ENCODE assay signal across 13 cellular contexts in the genomic region with DNA sequence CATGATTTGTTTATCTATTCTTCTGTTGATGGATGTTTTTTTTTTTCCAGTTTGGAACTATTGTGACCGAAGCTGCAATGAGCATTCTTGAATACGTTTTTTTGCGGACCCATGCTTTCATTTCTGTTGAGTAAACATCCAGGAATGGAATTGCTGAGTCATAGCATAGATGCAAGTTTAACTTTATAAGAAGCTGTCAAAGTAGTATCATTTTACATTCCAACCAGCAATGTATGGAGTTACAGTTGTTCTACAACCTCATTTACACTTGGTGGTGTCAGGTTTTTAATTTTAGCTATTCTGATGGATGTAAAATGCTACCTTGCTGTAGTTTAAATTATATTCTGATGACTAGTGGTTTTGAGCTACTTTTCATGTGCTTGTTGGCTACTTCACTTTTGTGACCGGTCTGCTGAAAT. TPM values are rescaled to one million over a fixed set of nuclear protein-coding genes. Genes with fewer than 3 reads are reported as not detected.
DNase-seq lines count a peak whose midpoint lies in the region; ATAC-seq and TF ChIP-seq lines count a peak whose summit lies in the region.
"Had no signal": no experiment of that assay in that cellular context is flagged by ENCODE, and none has a peak within 500 bp of the region (broad histone marks: within the 10 kb centered on the region; RNA-seq: fewer than 3 reads in every experiment).

No MANE protein-coding gene starts in this region.

- H3K27ac Mint-ChIP-seq in HFFc6: peak overlapping the region; percentile 92
- H3K27ac Mint-ChIP-seq: T-helper 17 cell had no signal

- no peaks in the 10 kb centered on the region for H3K9me2 ChIP-seq in OCI-LY7 (ENCODE audit: insufficient read depth, low read length)

- H3K4me2 ChIP-seq in OCI-LY7 (ENCODE audit: low read length): no peak overlapping the region

- H3K4me1 ChIP-seq in OCI-LY7 (ENCODE audit: insufficient read depth, low read length, poor library complexity, severe bottlenecking): no peaks in the 10 kb centered on the region
- H3K4me1 ChIP-seq: lower lobe of right lung, sigmoid colon had no signal

- peak; percentile 87 for DNase-seq in HFFc6
- peak; percentile 91 for DNase-seq in fibroblast of the aortic adventitia (ENCODE audit: low read depth)
- DNase-seq in stromal cell of bone marrow (ENCODE audit: low read depth): peak; percentile 78
- no peak for DNase-seq in NCI-H524 (lab: John Stamatoyannopoulos, UW)
- DNase-seq in OCI-LY7 (ENCODE audit: low spot score): no peak
- DNase-seq in Kasumi-1 (lab: John Stamatoyannopoulos, UW): no peak
- DNase-seq: activated T-cell treated with anti-CD3 and anti-CD28 coated beads for 4 hours; dorsolateral prefrontal cortex; lower lobe of right lung; sigmoid colon; stimulated activated naive CD8-positive, alpha-beta T cell treated with anti-CD3 and anti-CD28 coated beads, Interleukin-15, Interleukin-2, amounts not matched to agents 100 U/mL and 50 U/mL, for 24 hours; T-helper 17 cell had no signal

- no peaks in the 10 kb centered on the region for H3K36me3 ChIP-seq in OCI-LY7 (ENCODE audit: insufficient read depth, low read length)
- H3K36me3 ChIP-seq: lower lobe of right lung, sigmoid colon had no signal

- intact Hi-C loops in OCI-LY7 (cut with micrococcal nuclease; ENCODE audit: unreplicated experiment): no loop called here

- POLR2A ChIA-PET in OCI-LY7 (lab: Charles Lee): interaction anchor here (0.6 to 0.7 kb wide), 2 partner anchors 208 to 1032 kb away, joined by 3 to 4 read pairs; no protein-coding TSS in a partner anchor

- H3K9me3 ChIP-seq in OCI-LY7 (ENCODE audit: low read length): no peaks in the 10 kb centered on the region
- H3K9me3 ChIP-seq: lower lobe of right lung, sigmoid colon had no signal

- H3K36me3 Mint-ChIP-seq in HFFc6 (ENCODE audit: low read depth): peaks cover 50% of the 10 kb centered on the region

- peak overlapping the region; percentile 11 for H3K4me3 ChIP-seq in fibroblast of the aortic adventitia (ENCODE audit: low read depth, low read length)
- H3K4me3 ChIP-seq in OCI-LY7 (ENCODE audit: low read depth, low read length, poor library complexity, severe bottlenecking): no peak overlapping the region
- H3K4me3 ChIP-seq: dorsolateral prefrontal cortex, lower lobe of right lung had no signal

- no TSS peak for BruUV-seq in OCI-LY7 (replicated peaks; lab: Mats Ljungman, UMichigan)

- CTCF ChIA-PET in OCI-LY7 (lab: Charles Lee; ENCODE audit: unreplicated experiment): no interaction called here

- no peaks in the 10 kb centered on the region; the same call in 1 of the 2 replicates for H3K9me3 Mint-ChIP-seq in HFFc6

- peak overlapping the region; percentile 88 for H3K4me3 Mint-ChIP-seq in HFFc6
- H3K4me3 Mint-ChIP-seq: T-helper 17 cell had no signal

- H3K4me1 Mint-ChIP-seq in HFFc6 (ENCODE audit: low read depth): peaks cover 39% of the 10 kb centered on the region
- H3K4me1 Mint-ChIP-seq: T-helper 17 cell had no signal

- ATAC-seq in SK-N-SH treated with all-trans-retinoic acid at 6 μM for 48 hours: peak; percentile 93
- ATAC-seq: lower lobe of right lung; stimulated activated naive CD8-positive, alpha-beta T cell treated with anti-CD3 and anti-CD28 coated beads, Interleukin-15, Interleukin-2, amounts not matched to agents 100 U/mL and 50 U/mL, for 24 hours; T-helper 17 cell had no signal

- no peak overlapping the region for H3K27ac ChIP-seq in OCI-LY7 (ENCODE audit: low read depth, low read length, poor library complexity, severe bottlenecking)
- H3K27ac ChIP-seq: dorsolateral prefrontal cortex, lower lobe of right lung had no signal

- H2AFZ ChIP-seq in OCI-LY7 (ENCODE audit: low read length): no peak overlapping the region

- H3K79me2 ChIP-seq in OCI-LY7 (ENCODE audit: insufficient read depth, low read depth, low read length): no peaks in the 10 kb centered on the region

- H3K27me3 Mint-ChIP-seq in HFFc6 (ENCODE audit: insufficient read depth): no peaks in the 10 kb centered on the region; the same call in none of the 2 replicates

- no peaks in the 10 kb centered on the region for H4K20me1 ChIP-seq in OCI-LY7 (ENCODE audit: insufficient read depth, low read length)

- TF ChIP-seq CTCF in HFFc6 (IDR thresholded peaks at IDR 0.05) (no peak), fibroblast of the aortic adventitia (IDR thresholded peaks at IDR 0.05; ENCODE audit: insufficient read depth, low read length) (no peak), OCI-LY7 (conservative IDR thresholded peaks at IDR 0.05; ENCODE audit: low read length) (no peak)

TF ChIP-seq in SK-N-SH treated with all-trans-retinoic acid at 6 μM for 48 hours, 23 proteins besides CTCF, POLR2A, EP300 and RAD21:
- TF ChIP-seq, protein P1, sequence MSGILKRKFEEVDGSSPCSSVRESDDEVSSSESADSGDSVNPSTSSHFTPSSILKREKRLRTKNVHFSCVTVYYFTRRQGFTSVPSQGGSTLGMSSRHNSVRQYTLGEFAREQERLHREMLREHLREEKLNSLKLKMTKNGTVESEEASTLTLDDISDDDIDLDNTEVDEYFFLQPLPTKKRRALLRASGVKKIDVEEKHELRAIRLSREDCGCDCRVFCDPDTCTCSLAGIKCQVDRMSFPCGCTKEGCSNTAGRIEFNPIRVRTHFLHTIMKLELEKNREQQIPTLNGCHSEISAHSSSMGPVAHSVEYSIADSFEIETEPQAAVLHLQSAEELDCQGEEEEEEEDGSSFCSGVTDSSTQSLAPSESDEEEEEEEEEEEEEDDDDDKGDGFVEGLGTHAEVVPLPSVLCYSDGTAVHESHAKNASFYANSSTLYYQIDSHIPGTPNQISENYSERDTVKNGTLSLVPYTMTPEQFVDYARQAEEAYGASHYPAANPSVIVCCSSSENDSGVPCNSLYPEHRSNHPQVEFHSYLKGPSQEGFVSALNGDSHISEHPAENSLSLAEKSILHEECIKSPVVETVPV (CRISPR knock-in tag; IDR thresholded peaks at IDR 0.05): no peak
- TF ChIP-seq TOX (CRISPR knock-in tag; IDR thresholded peaks at IDR 0.05; ENCODE audit: borderline replicate concordance) (peak; percentile 45; the same call in 1 of the 2 replicates), ZC3H10 (CRISPR knock-in tag; IDR thresholded peaks at IDR 0.05) (0 out of 2 replicates have a peak, but pooled peaks have one; percentile 11)

RNA-seq across cellular contexts. Expression of a gene that starts 49.0 kb away (rescaled TPM):
- total RNA-seq in HFFc6 (2021; fragmentation: NEBNext Ultra II Directional; extraction: Animal tissue kit (Norgen Biotek cat#: 25700)): 10 to 100 TPM; 23.8 to 56.3 (median 25.5) TPM
- 2.8 and 23.7 TPM in 2 replicates for total RNA-seq in fibroblast of the aortic adventitia (ENCODE audit: low replicate concordance)
- total RNA-seq in OCI-LY7 (2014; rRNA removed; shearing (Covaris generic)): not detected in 2 replicates
- not detected in 2 replicates for total RNA-seq in OCI-LY7 (2022)

Comparison
In these comparisons a context has a peak if more than half of its experiments do, and no peak if none do; other contexts are left out.
1. DNase-seq: peak in HFFc6 (single experiment), fibroblast of the aortic adventitia (single experiment) and stromal cell of bone marrow (single experiment); none in NCI-H524 (0 of 2), OCI-LY7 (single experiment) and Kasumi-1 (0 of 2).